In genomic region chr5:50744761-50745160, GRCh38 we compare ENCODE assay signal across 8 cellular contexts.
DNase-seq lines count a peak whose midpoint lies in the region; ATAC-seq, FAIRE-seq and TF ChIP-seq lines count a peak whose summit lies in the region.

No MANE protein-coding gene starts in this region.

- no peak for TF ChIP-seq CTCF in brain (conservative IDR thresholded peaks at IDR 0.05)

- no peaks in the 10 kb centered on the region for H3K36me3 Mint-ChIP-seq in brain
- peaks cover 0 to 17% (median 5%) of the 10 kb centered on the region in 3 donors for H3K36me3 Mint-ChIP-seq in naive thymus-derived CD8-positive, alpha-beta T cell

- POLR2A ChIA-PET in naive thymus-derived CD8-positive, alpha-beta T cell (lab: Charles Lee), result interaction anchor here (1.0 to 4.6 kb wide), 4 partner anchors 19 to 304 kb away, joined by 4 to 34 read pairs (median 20); partner anchors contain the start of genes EMB and PARP8

- peak overlapping the region in 4 of 5 experiments; percentile 3 to 82 (median 56) for H3K4me3 Mint-ChIP-seq in brain
- peak overlapping the region; percentile 74 to 89 (median 83) for H3K4me3 Mint-ChIP-seq in naive thymus-derived CD8-positive, alpha-beta T cell

- H3K27ac Mint-ChIP-seq in brain, result peak overlapping the region in 4 of 5 experiments; percentile 15 to 83 (median 38)
- H3K27ac Mint-ChIP-seq in naive thymus-derived CD8-positive, alpha-beta T cell, result peak overlapping the region; percentile 90 to 96 (median 92)

- no peaks in the 10 kb centered on the region for H3K9me3 Mint-ChIP-seq in brain
- peaks cover 0 to 6% (median 2%) of the 10 kb centered on the region in 9 donors for H3K9me3 Mint-ChIP-seq in naive thymus-derived CD8-positive, alpha-beta T cell

- in situ Hi-C loops in G401 (cut with HindIII; ENCODE audit: low sequenced_read_pairs), result no loop called here

- peak; percentile 18 for DNase-seq in G401 (ENCODE audit: low spot score)
- DNase-seq in HTR-8/SVneo (ENCODE audit: insufficient read length, low spot score), result peak; percentile 52
- peak in 3 of 10 donors; percentile 37 to 44 (median 37) for DNase-seq in naive thymus-derived CD8-positive, alpha-beta T cell
- no peak for DNase-seq in inferior parietal cortex (ENCODE audit: extremely low spot score)
- DNase-seq in iPS-NIHi7 (ENCODE audit: extremely low spot score), result no peak
- no peak for DNase-seq in NCI-H1105 treated with DMSO at 0.1 percent for 48 hours (lab: John Stamatoyannopoulos, UW)

- H3K4me1 Mint-ChIP-seq in brain, result peaks cover 23% of the 10 kb centered on the region
- peaks cover 42 to 84% (median 77%) of the 10 kb centered on the region in 4 donors for H3K4me1 Mint-ChIP-seq in naive thymus-derived CD8-positive, alpha-beta T cell

- H3K27me3 Mint-ChIP-seq in brain, result no peaks in the 10 kb centered on the region
- no peaks in the 10 kb centered on the region for H3K27me3 Mint-ChIP-seq in naive thymus-derived CD8-positive, alpha-beta T cell

- peak; percentile 94 for FAIRE-seq in HTR-8/SVneo (lab: Jason Lieb, UNC)

- peak; percentile 65 for ATAC-seq in GM21390 (IDR thresholded peaks at IDR 0.05; ENCODE audit: unreplicated experiment)
- ATAC-seq in naive thymus-derived CD8-positive, alpha-beta T cell, result peak; percentile 55 to 61

Comparison
In these comparisons a context has a peak if more than half of its experiments do, and no peak if none do; other contexts are left out.
1. DNase-seq: peak in G401 (single experiment) and HTR-8/SVneo (single experiment); none in inferior parietal cortex (single experiment), iPS-NIHi7 (single experiment) and NCI-H1105 treated with DMSO at 0.1 percent for 48 hours (single experiment).